In genomic region chr1:228440761-228441500, GRCh38 we compare ENCODE assay signal across 1 cellular context.
TF ChIP-seq lines count a peak whose summit lies in the region.

No MANE protein-coding gene starts in this region.

TF ChIP-seq in GM12891, 5 proteins besides CTCF, POLR2A, EP300 and RAD21 (continued from another document):
- TF ChIP-seq PAX5 (IDR thresholded peaks at IDR 0.05; ENCODE audit: insufficient read depth, low read length, severe bottlenecking): no peak
- no peak for TF ChIP-seq POLR2AphosphoS5 (IDR thresholded peaks at IDR 0.05; ENCODE audit: low read depth, low read length)
- TF ChIP-seq TAF1 (IDR thresholded peaks at IDR 0.05; ENCODE audit: low read depth, low read length): no peak
TF ChIP-seq in GM12891: peak in this region for 0.
